Comparison of ENCODE assay signal across 2 cellular contexts in the genomic region with DNA sequence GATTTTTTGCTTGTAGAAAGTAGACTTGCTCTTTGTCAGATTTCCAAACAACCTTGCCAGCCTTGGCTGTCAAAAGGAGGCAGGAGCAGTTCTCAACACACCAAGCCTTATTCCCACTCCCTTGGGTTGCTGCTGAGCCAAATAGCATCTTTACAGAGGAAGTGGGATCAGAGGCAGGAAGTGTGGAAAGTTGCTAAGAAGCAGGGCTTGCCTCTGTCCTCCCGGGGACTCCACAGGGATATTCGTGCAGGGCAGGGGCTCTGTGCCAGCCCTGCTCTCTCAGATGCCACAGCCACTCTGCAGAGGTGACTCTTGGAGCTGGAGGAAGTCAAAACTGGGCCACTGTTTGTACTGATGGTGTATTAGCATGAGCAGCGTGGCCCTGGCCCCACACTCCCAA.
TF ChIP-seq lines count a peak whose summit lies in the region.

No MANE protein-coding gene starts in this region.

TF ChIP-seq in SK-N-SH treated with all-trans-retinoic acid at 6 μM for 48 hours, 23 proteins besides CTCF, POLR2A, EP300 and RAD21 (continued from another document):
- TF ChIP-seq, protein P1, sequence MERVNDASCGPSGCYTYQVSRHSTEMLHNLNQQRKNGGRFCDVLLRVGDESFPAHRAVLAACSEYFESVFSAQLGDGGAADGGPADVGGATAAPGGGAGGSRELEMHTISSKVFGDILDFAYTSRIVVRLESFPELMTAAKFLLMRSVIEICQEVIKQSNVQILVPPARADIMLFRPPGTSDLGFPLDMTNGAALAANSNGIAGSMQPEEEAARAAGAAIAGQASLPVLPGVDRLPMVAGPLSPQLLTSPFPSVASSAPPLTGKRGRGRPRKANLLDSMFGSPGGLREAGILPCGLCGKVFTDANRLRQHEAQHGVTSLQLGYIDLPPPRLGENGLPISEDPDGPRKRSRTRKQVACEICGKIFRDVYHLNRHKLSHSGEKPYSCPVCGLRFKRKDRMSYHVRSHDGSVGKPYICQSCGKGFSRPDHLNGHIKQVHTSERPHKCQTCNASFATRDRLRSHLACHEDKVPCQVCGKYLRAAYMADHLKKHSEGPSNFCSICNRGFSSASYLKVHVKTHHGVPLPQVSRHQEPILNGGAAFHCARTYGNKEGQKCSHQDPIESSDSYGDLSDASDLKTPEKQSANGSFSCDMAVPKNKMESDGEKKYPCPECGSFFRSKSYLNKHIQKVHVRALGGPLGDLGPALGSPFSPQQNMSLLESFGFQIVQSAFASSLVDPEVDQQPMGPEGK (CRISPR knock-in tag; IDR thresholded peaks at IDR 0.05; ENCODE audit: borderline replicate concordance), result no peak

TF ChIP-seq in SK-N-SH, 30 proteins besides CTCF, POLR2A, EP300 and RAD21 (continued from another document):
- TF ChIP-seq, protein P2, sequence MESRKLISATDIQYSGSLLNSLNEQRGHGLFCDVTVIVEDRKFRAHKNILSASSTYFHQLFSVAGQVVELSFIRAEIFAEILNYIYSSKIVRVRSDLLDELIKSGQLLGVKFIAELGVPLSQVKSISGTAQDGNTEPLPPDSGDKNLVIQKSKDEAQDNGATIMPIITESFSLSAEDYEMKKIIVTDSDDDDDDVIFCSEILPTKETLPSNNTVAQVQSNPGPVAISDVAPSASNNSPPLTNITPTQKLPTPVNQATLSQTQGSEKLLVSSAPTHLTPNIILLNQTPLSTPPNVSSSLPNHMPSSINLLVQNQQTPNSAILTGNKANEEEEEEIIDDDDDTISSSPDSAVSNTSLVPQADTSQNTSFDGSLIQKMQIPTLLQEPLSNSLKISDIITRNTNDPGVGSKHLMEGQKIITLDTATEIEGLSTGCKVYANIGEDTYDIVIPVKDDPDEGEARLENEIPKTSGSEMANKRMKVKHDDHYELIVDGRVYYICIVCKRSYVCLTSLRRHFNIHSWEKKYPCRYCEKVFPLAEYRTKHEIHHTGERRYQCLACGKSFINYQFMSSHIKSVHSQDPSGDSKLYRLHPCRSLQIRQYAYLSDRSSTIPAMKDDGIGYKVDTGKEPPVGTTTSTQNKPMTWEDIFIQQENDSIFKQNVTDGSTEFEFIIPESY (IDR thresholded peaks at IDR 0.05; ENCODE audit: borderline replicate concordance, low read depth), result no peak
- no peak for TF ChIP-seq RCOR1 (IDR thresholded peaks at IDR 0.05; ENCODE audit: low read length)
- TF ChIP-seq MEF2A (IDR thresholded peaks at IDR 0.05; ENCODE audit: borderline replicate concordance, low read depth), result no peak
- TF ChIP-seq, protein P3, sequence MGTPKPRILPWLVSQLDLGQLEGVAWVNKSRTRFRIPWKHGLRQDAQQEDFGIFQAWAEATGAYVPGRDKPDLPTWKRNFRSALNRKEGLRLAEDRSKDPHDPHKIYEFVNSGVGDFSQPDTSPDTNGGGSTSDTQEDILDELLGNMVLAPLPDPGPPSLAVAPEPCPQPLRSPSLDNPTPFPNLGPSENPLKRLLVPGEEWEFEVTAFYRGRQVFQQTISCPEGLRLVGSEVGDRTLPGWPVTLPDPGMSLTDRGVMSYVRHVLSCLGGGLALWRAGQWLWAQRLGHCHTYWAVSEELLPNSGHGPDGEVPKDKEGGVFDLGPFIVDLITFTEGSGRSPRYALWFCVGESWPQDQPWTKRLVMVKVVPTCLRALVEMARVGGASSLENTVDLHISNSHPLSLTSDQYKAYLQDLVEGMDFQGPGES (IDR thresholded peaks at IDR 0.05; ENCODE audit: low read depth, low read length), result no peak
- no peak for TF ChIP-seq POLR2AphosphoS5 (IDR thresholded peaks at IDR 0.05; ENCODE audit: low read depth, low read length)
- no peak for TF ChIP-seq YY1 (IDR thresholded peaks at IDR 0.05; ENCODE audit: low read depth)
- TF ChIP-seq, protein P4, sequence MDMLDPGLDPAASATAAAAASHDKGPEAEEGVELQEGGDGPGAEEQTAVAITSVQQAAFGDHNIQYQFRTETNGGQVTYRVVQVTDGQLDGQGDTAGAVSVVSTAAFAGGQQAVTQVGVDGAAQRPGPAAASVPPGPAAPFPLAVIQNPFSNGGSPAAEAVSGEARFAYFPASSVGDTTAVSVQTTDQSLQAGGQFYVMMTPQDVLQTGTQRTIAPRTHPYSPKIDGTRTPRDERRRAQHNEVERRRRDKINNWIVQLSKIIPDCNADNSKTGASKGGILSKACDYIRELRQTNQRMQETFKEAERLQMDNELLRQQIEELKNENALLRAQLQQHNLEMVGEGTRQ (IDR thresholded peaks at IDR 0.05; ENCODE audit: borderline replicate concordance, low read depth, low read length), result no peak
- no peak for TF ChIP-seq FOXM1 (IDR thresholded peaks at IDR 0.05; ENCODE audit: low read depth)
- no peak for TF ChIP-seq GATA2 (CRISPR knock-in tag; IDR thresholded peaks at IDR 0.05)
- no peak for TF ChIP-seq CHD2 (IDR thresholded peaks at IDR 0.05; ENCODE audit: low read length, partially characterized antibody)
- no peak for TF ChIP-seq FOSL2 (IDR thresholded peaks at IDR 0.05; ENCODE audit: borderline replicate concordance, low read depth)
- TF ChIP-seq EZH2phosphoT487 (IDR thresholded peaks at IDR 0.05; ENCODE audit: borderline replicate concordance, low read depth), result no peak
- TF ChIP-seq SMC3 (IDR thresholded peaks at IDR 0.05; ENCODE audit: low read depth, low read length), result no peak
- no peak for TF ChIP-seq JUND (IDR thresholded peaks at IDR 0.05)
- no peak for TF ChIP-seq RFX5 (IDR thresholded peaks at IDR 0.05; ENCODE audit: low read length)
- TF ChIP-seq RXRA (IDR thresholded peaks at IDR 0.05; ENCODE audit: borderline replicate concordance, low read depth), result no peak
TF ChIP-seq in SK-N-SH: peak in this region for 0.
